ENCODE assay signal across 10 cellular contexts in the genomic region with DNA sequence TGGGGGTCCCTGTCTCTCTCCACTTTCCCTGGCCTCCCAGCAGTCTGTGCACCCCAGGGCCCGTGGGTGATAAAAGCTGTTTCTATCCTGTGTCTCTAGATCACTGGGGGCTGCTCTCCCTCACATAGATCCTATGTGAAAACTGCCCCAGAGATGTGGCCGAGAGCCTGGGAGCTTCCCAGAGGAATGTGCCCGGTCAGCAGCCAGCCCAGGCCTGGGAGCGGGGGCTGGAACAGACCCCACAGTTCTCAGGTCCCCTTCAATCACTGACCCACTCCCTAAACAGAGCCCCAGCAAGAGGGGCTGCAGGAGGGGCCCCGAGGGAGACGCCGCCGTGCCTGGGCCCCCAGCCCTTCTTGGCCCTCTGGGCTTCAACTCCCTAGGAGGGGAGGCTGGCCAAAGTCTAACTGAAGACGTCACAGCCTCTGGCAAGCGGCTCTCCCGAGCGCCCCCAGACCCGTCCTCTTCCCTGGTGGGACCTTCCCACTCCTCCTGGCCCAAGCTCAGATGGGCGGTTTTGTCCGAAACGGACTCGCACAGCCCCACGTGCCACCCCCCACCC.
DNase-seq lines count a peak whose midpoint lies in the region; ATAC-seq and TF ChIP-seq lines count a peak whose summit lies in the region.
"Had no signal": no experiment of that assay in that cellular context is flagged by ENCODE, and none has a peak within 500 bp of the region (broad histone marks: within the 10 kb centered on the region; RNA-seq: fewer than 3 reads in every experiment).

No MANE protein-coding gene starts in this region.

- H3K4me3 ChIP-seq in iPS-11a (ENCODE audit: low read depth, low read length): peak overlapping the region; percentile 17

- TF ChIP-seq CTCF in C4-2B (conservative IDR thresholded peaks at IDR 0.05): no peak

- no peak for ATAC-seq in GM19463 (IDR thresholded peaks at IDR 0.05; ENCODE audit: unreplicated experiment)

- DNase-seq in retina: peak; percentile 70
- DNase-seq in SIG-M5 treated with dmso at 0.1 percent for 504 hours (lab: John Stamatoyannopoulos, UW; ENCODE audit: unreplicated experiment): no peak
- no peak for DNase-seq in stimulated activated CD4-positive, alpha-beta T cell treated with anti-CD3 and anti-CD28 coated beads, Interleukin-1b, Interleukin-23, amount 100 ng/mL, for 48 hours
- no peak for DNase-seq in GOT3 (lab: John Stamatoyannopoulos, UW)
- DNase-seq: DND-41 had no signal

- H3K27ac ChIP-seq in C4-2B: peak overlapping the region; percentile 11; the same call in 1 of the 2 replicates
- H3K27ac ChIP-seq in angular gyrus (ENCODE audit: low read depth, low read length): peak overlapping the region; percentile 30
- H3K27ac ChIP-seq: epithelial cell of prostate had no signal
